In genomic region chr2:10170256-10170655, GRCh38 we compare ENCODE assay signal across 15 cellular contexts. TPM values are rescaled to one million over a fixed set of nuclear protein-coding genes. Genes with fewer than 3 reads are reported as not detected.
DNase-seq lines count a peak whose midpoint lies in the region; ATAC-seq, FAIRE-seq and TF ChIP-seq lines count a peak whose summit lies in the region.
"Had no signal": no experiment of that assay in that cellular context is flagged by ENCODE, and none has a peak within 500 bp of the region (broad histone marks: within the 10 kb centered on the region; RNA-seq: fewer than 3 reads in every experiment).

No MANE protein-coding gene starts in this region.

- H3K27ac Mint-ChIP-seq in Calu3 (ENCODE audit: unreplicated experiment) (no peak overlapping the region), neural crest cell (ENCODE audit: unreplicated experiment) (no peak overlapping the region)

- H3K4me3 ChIP-seq in RWPE2 (ENCODE audit: severe bottlenecking) (no peak overlapping the region), endothelial cell of umbilical vein (replicated peaks in 1 of 3; ENCODE audit: insufficient read depth in 1 of 3, low read depth in 1 of 3, low read length in 3 of 3) (no peak overlapping the region), tibial nerve (no peak overlapping the region)
- H3K4me3 ChIP-seq: Peyer's patch had no signal

- H3K9me3 ChIP-seq in RWPE2 (ENCODE audit: severe bottlenecking): no peaks in the 10 kb centered on the region
- H3K9me3 ChIP-seq in endothelial cell of umbilical vein (replicated peaks; ENCODE audit: control insufficient read depth, insufficient read depth, low read length): no peaks in the 10 kb centered on the region
- no peaks in the 10 kb centered on the region for H3K9me3 ChIP-seq in tibial nerve
- H3K9me3 ChIP-seq: Peyer's patch had no signal

- DNase-seq in Calu3 (peak; percentile 13), RWPE2 (ENCODE audit: low spot score) (no peak), endothelial cell of umbilical vein (ENCODE audit: low read depth, low spot score) (peak; percentile 89), neural crest cell (ENCODE audit: low read depth, low spot score) (no peak), DMS 273 (lab: John Stamatoyannopoulos, UW; ENCODE audit: unreplicated experiment) (no peak), tibial nerve (ENCODE audit: low spot score in 2 of 2) (no peak)
- DNase-seq in stimulated activated CD4-positive, alpha-beta T cell treated with anti-CD3 and anti-CD28 coated beads, Interleukin-4, amount 100 ng/mL, for 4 hours: no peak
- DNase-seq: activated naive CD4-positive, alpha-beta T cell; DND-41; NCI-H1048; NCI-H510A treated with DMSO at 0.1 percent for 48 hours; occipital lobe; Peyer's patch had no signal

- POLR2A ChIA-PET in endothelial cell of umbilical vein (lab: Charles Lee): no interaction called here

- no peaks in the 10 kb centered on the region for H3K79me2 ChIP-seq in endothelial cell of umbilical vein (ENCODE audit: control insufficient read depth, insufficient read depth, low read length)

- H3K9ac ChIP-seq in endothelial cell of umbilical vein (replicated peaks; ENCODE audit: extremely low read depth, insufficient read depth, low read length): peak overlapping the region; percentile 27

- CTCF ChIA-PET in Calu3 (lab: Charles Lee) (interaction anchor here (1.8 kb wide), 1 partner anchor 238 kb away, joined by 6 read pairs; no protein-coding TSS in a partner anchor), endothelial cell of umbilical vein (lab: Charles Lee) (interaction anchor here (0.8 to 3.6 kb wide), 10 partner anchors 9 to 239 kb away, joined by 3 to 25 read pairs (median 3); partner anchors contain the start of gene HPCAL1)

- BruUV-seq in Calu3 (replicated peaks; lab: Mats Ljungman, UMichigan): no TSS peak
- BruUV-seq in endothelial cell of umbilical vein (replicated peaks; lab: Mats Ljungman, UMichigan): no TSS peak

- H4K20me1 ChIP-seq in endothelial cell of umbilical vein (replicated peaks; ENCODE audit: control insufficient read depth, extremely low read depth, insufficient read depth, low read length): no peaks in the 10 kb centered on the region

- intact Hi-C loops in Calu3 (cut with micrococcal nuclease; ENCODE audit: unreplicated experiment) (no loop called here), endothelial cell of umbilical vein (cut with micrococcal nuclease) (loop anchor here (1.0 kb wide), 1 partner anchor 9 kb away; no protein-coding TSS in a partner anchor)

- no peaks in the 10 kb centered on the region for H3K4me1 ChIP-seq in RWPE2 (ENCODE audit: insufficient read depth, poor library complexity, severe bottlenecking)
- H3K4me1 ChIP-seq in endothelial cell of umbilical vein (ENCODE audit: control insufficient read depth, extremely low read depth, insufficient read depth, low read length): peaks cover 21% of the 10 kb centered on the region
- peaks cover 0 to 18% (median 8%) of the 10 kb centered on the region in 4 donors for H3K4me1 ChIP-seq in tibial nerve
- H3K4me1 ChIP-seq: Peyer's patch had no signal

- H3K27me3 ChIP-seq in RWPE2 (ENCODE audit: insufficient read depth, poor library complexity, severe bottlenecking) (no peaks in the 10 kb centered on the region), endothelial cell of umbilical vein (ENCODE audit: control insufficient read depth in 2 of 2, insufficient read depth in 2 of 2, low read length in 2 of 2) (no peaks in the 10 kb centered on the region), tibial nerve (no peaks in the 10 kb centered on the region)
- H3K27me3 ChIP-seq: Peyer's patch had no signal

- no peak for TF ChIP-seq POLR2A in endothelial cell of umbilical vein (IDR thresholded peaks at IDR 0.05; ENCODE audit: low read depth, low read length)
- no peak for TF ChIP-seq POLR2A in tibial nerve (IDR thresholded peaks at IDR 0.05)

- TF ChIP-seq EP300 in tibial nerve (IDR thresholded peaks at IDR 0.05): no peak

- no peak overlapping the region for H3K4me3 Mint-ChIP-seq in Calu3 (ENCODE audit: low read depth, unreplicated experiment)
- H3K4me3 Mint-ChIP-seq in neural crest cell: peak overlapping the region; percentile 47

- H3K4me1 Mint-ChIP-seq in Calu3 (ENCODE audit: low read depth, unreplicated experiment) (peaks cover 8% of the 10 kb centered on the region), neural crest cell (peaks cover 64% of the 10 kb centered on the region)

- FAIRE-seq in endothelial cell of umbilical vein (lab: Jason Lieb, UNC): peak; percentile 95
- FAIRE-seq: GM12892 had no signal

- no peaks in the 10 kb centered on the region for H3K27me3 Mint-ChIP-seq in Calu3 (ENCODE audit: unreplicated experiment)
- no peaks in the 10 kb centered on the region for H3K27me3 Mint-ChIP-seq in neural crest cell (ENCODE audit: low read depth)

- no peaks in the 10 kb centered on the region for H3K9me1 ChIP-seq in endothelial cell of umbilical vein (replicated peaks; ENCODE audit: control insufficient read depth, extremely low read depth, insufficient read depth, low read length)

- H3K4me2 ChIP-seq in endothelial cell of umbilical vein (ENCODE audit: insufficient read depth, low read length): peak overlapping the region; percentile 9

- WGBS in tibial nerve, 2 donors: 31 to 54% methylated on average over 9 of the region's 9 CpGs

- dilution Hi-C loops in endothelial cell of umbilical vein (cut with MboI; ENCODE audit: extremely low pct_ligation_motif_present, low sequenced_read_pairs): no loop called here

- H3K27ac ChIP-seq in RWPE2 (ENCODE audit: poor library complexity, severe bottlenecking): no peak overlapping the region
- H3K27ac ChIP-seq in endothelial cell of umbilical vein (ENCODE audit: insufficient read depth, low read depth, low read length): peak overlapping the region; percentile 73
- peak overlapping the region in 2 of 4 donors; percentile 54 to 87 for H3K27ac ChIP-seq in tibial nerve
- H3K27ac ChIP-seq: Peyer's patch had no signal

- H3K9me3 Mint-ChIP-seq in Calu3 (ENCODE audit: low read depth, unreplicated experiment) (no peaks in the 10 kb centered on the region), neural crest cell (no peaks in the 10 kb centered on the region)

- no peak overlapping the region for H2AFZ ChIP-seq in endothelial cell of umbilical vein (ENCODE audit: low read depth, low read length)

- ATAC-seq in RWPE2 (ENCODE audit: low read depth): peak; percentile 15; the same call in 1 of the 3 replicates
- no peak for ATAC-seq in GM19397 (IDR thresholded peaks at IDR 0.05; ENCODE audit: unreplicated experiment)

- no peaks in the 10 kb centered on the region for H3K36me3 ChIP-seq in RWPE2 (ENCODE audit: low read depth)
- H3K36me3 ChIP-seq in endothelial cell of umbilical vein (ENCODE audit: control insufficient read depth in 2 of 2, extremely low read depth in 1 of 2, insufficient read depth in 2 of 2, low read length in 2 of 2): no peaks in the 10 kb centered on the region
- H3K36me3 ChIP-seq in tibial nerve: no peaks in the 10 kb centered on the region
- H3K36me3 ChIP-seq: Peyer's patch had no signal

- H3K36me3 Mint-ChIP-seq in Calu3 (ENCODE audit: insufficient read depth, unreplicated experiment) (no peaks in the 10 kb centered on the region), neural crest cell (ENCODE audit: low read depth) (no peaks in the 10 kb centered on the region)

- TF ChIP-seq CTCF in Calu3 (IDR thresholded peaks at IDR 0.05; ENCODE audit: unreplicated experiment) (no peak), RWPE2 (IDR thresholded peaks at IDR 0.05; ENCODE audit: poor library complexity, severe bottlenecking) (no peak), endothelial cell of umbilical vein (IDR thresholded peaks at IDR 0.05; ENCODE audit: extremely low read depth in 1 of 2, insufficient read depth in 1 of 2, low read depth in 1 of 2, low read length in 2 of 2) (no peak), neural crest cell (conservative IDR thresholded peaks at IDR 0.05) (no peak), tibial nerve (IDR thresholded peaks at IDR 0.05) (no peak)

TF ChIP-seq in endothelial cell of umbilical vein, 7 proteins besides CTCF, POLR2A, EP300 and RAD21:
- peak; percentile 65 for TF ChIP-seq JUN (IDR thresholded peaks at IDR 0.05; ENCODE audit: borderline replicate concordance, insufficient read depth, insufficient read length, low read depth)
- peak; percentile 94 for TF ChIP-seq FOS (IDR thresholded peaks at IDR 0.05; ENCODE audit: borderline replicate concordance, insufficient read depth, low read length)
- no peak for TF ChIP-seq EZH2 (IDR thresholded peaks at IDR 0.05; ENCODE audit: borderline replicate concordance, low read depth, low read length, severe bottlenecking)
- TF ChIP-seq MYC (IDR thresholded peaks at IDR 0.05; ENCODE audit: low read depth, low read length): no peak
- TF ChIP-seq GATA2 (IDR thresholded peaks at IDR 0.05; ENCODE audit: insufficient read depth, insufficient read length, low read depth, low read length): peak; percentile 32
- TF ChIP-seq MAX (IDR thresholded peaks at IDR 0.05; ENCODE audit: insufficient read depth, insufficient read length): no peak
- peak; percentile 77 for TF ChIP-seq POLR2AphosphoS5 (IDR thresholded peaks at IDR 0.05; ENCODE audit: insufficient read depth, low read depth, low read length)

RNA-seq across cellular contexts. Expression of gene RRM2, which starts 47.7 kb away (rescaled TPM):
- total RNA-seq in Calu3 (2022) (154 and 168 TPM in 2 replicates), endothelial cell of umbilical vein (220 and 246 TPM in 2 replicates), neural crest cell (203 and 210 TPM in 2 replicates), tibial nerve (under 1 TPM in 2 of 4 donors, not detected in 2; 0.59 to 0.60 TPM)
- 40.9 and 58.0 TPM in 2 replicates for polyA plus RNA-seq in endothelial cell of umbilical vein
- polyA plus RNA-seq in endothelial cell of umbilical vein (2011; cell fraction: cytosol; rRNA removed): 64.3 and 82.1 TPM in 2 replicates
- 66.4 and 74.8 TPM in 2 replicates for polyA plus RNA-seq in endothelial cell of umbilical vein (2011; cell fraction: nucleus; rRNA removed)
- 94.1 and 188 TPM in 2 replicates for polyA plus RNA-seq in endothelial cell of umbilical vein (2012)
- polyA minus RNA-seq in endothelial cell of umbilical vein: 65.3 and 69.9 TPM in 2 replicates
- 124 TPM for polyA minus RNA-seq in endothelial cell of umbilical vein (2011; cell fraction: cytosol; rRNA and poly(A)+ RNA removed)
- polyA minus RNA-seq in endothelial cell of umbilical vein (2011; cell fraction: nucleus; rRNA and poly(A)+ RNA removed): 65.7 and 66.2 TPM in 2 replicates

Comparison
In these comparisons a context has a peak if more than half of its experiments do, and no peak if none do; other contexts are left out.
1. DNase-seq: peak in Calu3 (single experiment) and endothelial cell of umbilical vein (single experiment); none in RWPE2 (single experiment), neural crest cell (single experiment), DMS 273 (single experiment), tibial nerve (0 of 2) and stimulated activated CD4-positive, alpha-beta T cell treated with anti-CD3 and anti-CD28 coated beads, Interleukin-4, amount 100 ng/mL, for 4 hours (0 of 2).
2. RNA of gene RRM2, which starts 47.7 kb away (total RNA-seq): 220 to 246 TPM in endothelial cell of umbilical vein, 203 to 210 TPM in neural crest cell and 154 to 168 TPM in Calu3; 0.59 to 0.60 TPM in tibial nerve; every median in the first group is over 10 times any median in the second.